Comparison of ENCODE assay signal across 26 cellular contexts in the genomic region with DNA sequence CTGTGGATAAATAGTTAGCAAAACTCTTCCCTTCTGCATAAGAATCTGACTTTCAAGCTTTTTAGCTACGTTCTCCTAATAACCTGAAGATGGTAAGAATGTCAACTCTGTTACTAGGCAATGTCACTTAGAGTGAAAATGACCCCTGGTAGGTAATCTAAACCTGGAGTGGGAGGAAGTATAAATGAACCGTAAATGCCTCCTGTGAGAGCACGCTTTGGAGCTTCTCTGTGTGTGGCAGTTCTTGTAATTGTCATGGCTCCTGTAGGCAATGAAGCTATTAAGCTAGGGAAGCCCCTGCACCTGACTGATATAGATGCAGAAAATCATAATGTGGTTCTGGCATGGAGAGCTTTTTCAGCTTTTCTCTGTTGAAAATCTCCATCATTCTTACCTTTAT. TPM values are rescaled to one million over a fixed set of nuclear protein-coding genes. Genes with fewer than 3 reads are reported as not detected.
"Had no signal": no experiment of that assay in that cellular context is flagged by ENCODE, and none has a peak within 500 bp of the region (broad histone marks: within the 10 kb centered on the region; RNA-seq: fewer than 3 reads in every experiment).

No MANE protein-coding gene starts in this region.

- H3K4me3 ChIP-seq: cardiac muscle cell, Peyer's patch, SJCRH30 had no signal

- H3K27ac ChIP-seq: brain microvascular endothelial cell, cardiac muscle cell, KMS-11, Peyer's patch, RWPE1, SJCRH30 had no signal

- H3K9me3 ChIP-seq: Peyer's patch, SJCRH30 had no signal

- ATAC-seq: activated T-cell treated with anti-CD3 and anti-CD28 coated beads, Interleukin-2, amount 50 U/mL, for 4 hours; SK-N-SH treated with all-trans-retinoic acid at 6 μM for 48 hours; WTC11 had no signal

- H3K4me1 ChIP-seq: Peyer's patch, SJCRH30 had no signal

- H3K27me3 ChIP-seq: brain microvascular endothelial cell, cardiac muscle cell, Peyer's patch had no signal

- H3K36me3 ChIP-seq: brain microvascular endothelial cell, cardiac muscle cell, Peyer's patch, SJCRH30 had no signal

- H3K9ac ChIP-seq: KMS-11 had no signal

- DNase-seq: activated CD4-positive, alpha-beta memory T cell treated with anti-CD3 and anti-CD28 coated beads for 36 hours; activated CD4-positive, alpha-beta T cell treated with anti-CD3 and anti-CD28 coated beads, Interleukin-2, amount 10 ng/mL, durations not matched to agents 7 days and 5 days; activated CD4-positive, CD25-positive, alpha-beta regulatory T cell treated with anti-CD3 and anti-CD28 coated beads, Interleukin-2, amount 50 U/mL, for 72 hours; activated CD8-positive, alpha-beta memory T cell treated with anti-CD3 and anti-CD28 coated beads for 24 hours; activated effector memory CD4-positive, alpha-beta T cell treated with anti-CD3 and anti-CD28 coated beads, Interleukin-2, amount 50 U/mL, for 16 hours; activated naive CD4-positive, alpha-beta T cell treated with anti-CD3 and anti-CD28 coated beads for 36 hours; activated T-cell treated with anti-CD3 and anti-CD28 coated beads, Interleukin-2, amount 50 U/mL, for 4 hours; amygdala; brain microvascular endothelial cell; NCI-H1105; NCI-H146; NCI-H187 treated with DMSO at 0.1 percent for 48 hours; NCI-H446; NCI-H524; NCI-H82; Peyer's patch; Right ventricle myocardium superior; SJCRH30; SW 1271 had no signal

- H3K4me2 ChIP-seq: KMS-11 had no signal

RNA-seq across cellular contexts. Expression of a gene that starts 29.4 kb away (rescaled TPM):
- total RNA-seq: activated CD4-positive, alpha-beta memory T cell treated with anti-CD3 and anti-CD28 coated beads for 36 hours; activated CD4-positive, alpha-beta T cell treated with anti-CD3 and anti-CD28 coated beads, Interleukin-2, amount 10 ng/mL, durations not matched to agents 7 days and 5 days; activated naive CD4-positive, alpha-beta T cell treated with anti-CD3 and anti-CD28 coated beads for 36 hours; activated T-cell treated with anti-CD3 and anti-CD28 coated beads, Interleukin-2, amount 50 U/mL, for 4 hours; cardiac muscle cell; MCF 10A; Peyer's patch; Right ventricle myocardium superior; SJCRH30; T-helper 1 cell treated with Interleukin-12 subunit alpha and Interleukin-12 subunit beta and Interleukin-4 antibody, amounts not matched to agents 30 ng/mL and 1 ng/mL, for 36 hours had no signal
